Comparison of ENCODE assay signal across 9 cellular contexts in the genomic region with DNA sequence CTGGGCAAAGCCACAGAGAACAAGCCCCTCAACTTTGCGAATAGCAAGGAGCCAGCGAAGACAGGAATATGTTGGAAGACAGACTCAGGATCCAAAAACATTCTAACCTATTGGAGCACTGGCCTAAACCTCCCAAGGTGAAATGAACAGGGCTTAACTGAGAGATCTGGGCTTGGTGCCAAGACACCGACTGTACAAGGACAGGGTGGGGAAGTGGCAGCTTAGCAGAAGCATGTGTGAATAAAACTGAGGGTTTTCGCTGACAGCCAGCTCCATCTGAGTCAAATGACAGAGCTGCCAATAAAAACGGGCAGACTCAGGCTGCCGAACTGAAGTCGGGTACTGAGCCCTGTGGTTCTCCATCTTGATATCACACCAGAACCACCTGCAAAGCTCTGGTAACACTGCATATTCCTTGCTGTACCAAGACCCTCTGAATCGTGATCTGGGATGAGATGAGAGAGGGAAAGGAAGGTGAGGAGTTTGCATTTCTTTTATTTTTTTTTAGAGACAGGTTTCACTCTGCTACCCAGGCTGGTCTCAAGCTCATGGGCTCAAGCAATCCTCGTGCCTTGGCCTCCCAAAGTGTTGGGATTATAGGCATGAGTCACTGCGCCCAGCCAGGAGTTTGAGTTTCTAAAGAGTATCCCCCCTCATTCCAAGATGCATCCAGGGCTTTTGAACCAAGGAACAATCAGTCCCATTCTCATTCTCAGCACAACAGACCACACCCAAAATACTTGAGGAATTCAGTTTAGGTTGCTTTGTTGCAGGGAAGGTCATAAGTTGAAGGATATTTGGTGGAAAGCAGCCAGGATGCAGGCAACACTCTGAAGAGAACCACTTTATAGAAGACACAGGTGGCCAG. TPM values are rescaled to one million over a fixed set of nuclear protein-coding genes. Genes with fewer than 3 reads are reported as not detected.
DNase-seq lines count a peak whose midpoint lies in the region; ATAC-seq, FAIRE-seq and TF ChIP-seq lines count a peak whose summit lies in the region.
"Had no signal": no experiment of that assay in that cellular context is flagged by ENCODE, and none has a peak within 500 bp of the region (broad histone marks: within the 10 kb centered on the region; RNA-seq: fewer than 3 reads in every experiment).

No MANE protein-coding gene starts in this region.

- H3K9me3 Mint-ChIP-seq in dendritic cell treated with granulocyte-macrophage colony-stimulating factor and Interleukin-4, amounts not matched to agents 40 ng/mL and 50 ng/mL, for 4 days = no peaks in the 10 kb centered on the region
- H3K9me3 Mint-ChIP-seq in activated naive CD8-positive, alpha-beta T cell treated with anti-CD3 and anti-CD28 coated beads for 36 hours = no peaks in the 10 kb centered on the region

- H3K27ac Mint-ChIP-seq in dendritic cell treated with granulocyte-macrophage colony-stimulating factor and Interleukin-4, amounts not matched to agents 40 ng/mL and 50 ng/mL, for 4 days = peak overlapping the region; percentile 73
- no peak overlapping the region for H3K27ac Mint-ChIP-seq in activated naive CD8-positive, alpha-beta T cell treated with anti-CD3 and anti-CD28 coated beads for 36 hours

- WGBS in small intestine, 3 donors = 23 to 39% (median 27%) methylated on average over 10 of the region's 10 CpGs

- H3K4me3 Mint-ChIP-seq in dendritic cell treated with granulocyte-macrophage colony-stimulating factor and Interleukin-4, amounts not matched to agents 40 ng/mL and 50 ng/mL, for 4 days = no peak overlapping the region
- no peak overlapping the region for H3K4me3 Mint-ChIP-seq in activated naive CD8-positive, alpha-beta T cell treated with anti-CD3 and anti-CD28 coated beads for 36 hours

- peaks cover 63% of the 10 kb centered on the region for H3K4me1 Mint-ChIP-seq in dendritic cell treated with granulocyte-macrophage colony-stimulating factor and Interleukin-4, amounts not matched to agents 40 ng/mL and 50 ng/mL, for 4 days (ENCODE audit: low read depth)
- H3K4me1 Mint-ChIP-seq in activated naive CD8-positive, alpha-beta T cell treated with anti-CD3 and anti-CD28 coated beads for 36 hours = peaks cover 23% of the 10 kb centered on the region

- no peak for ATAC-seq in HG03469 (IDR thresholded peaks at IDR 0.05; ENCODE audit: unreplicated experiment)

- no peak for TF ChIP-seq POLR2A in uterus (IDR thresholded peaks at IDR 0.05)

- FAIRE-seq in small intestine (lab: Jason Lieb, UNC) = no peak

- H3K27ac ChIP-seq in small intestine (ENCODE audit: low read depth in 1 of 2, low read length in 1 of 2) (no peak overlapping the region), uterus (no peak overlapping the region)

- peaks cover 25% of the 10 kb centered on the region for H3K27me3 Mint-ChIP-seq in dendritic cell treated with granulocyte-macrophage colony-stimulating factor and Interleukin-4, amounts not matched to agents 40 ng/mL and 50 ng/mL, for 4 days
- no peaks in the 10 kb centered on the region for H3K27me3 Mint-ChIP-seq in activated naive CD8-positive, alpha-beta T cell treated with anti-CD3 and anti-CD28 coated beads for 36 hours

- no peaks in the 10 kb centered on the region for H3K36me3 Mint-ChIP-seq in dendritic cell treated with granulocyte-macrophage colony-stimulating factor and Interleukin-4, amounts not matched to agents 40 ng/mL and 50 ng/mL, for 4 days (ENCODE audit: low read depth)
- no peaks in the 10 kb centered on the region for H3K36me3 Mint-ChIP-seq in activated naive CD8-positive, alpha-beta T cell treated with anti-CD3 and anti-CD28 coated beads for 36 hours

- H3K4me1 ChIP-seq in small intestine (ENCODE audit: control insufficient read depth in 2 of 2, insufficient read depth in 1 of 2, low read depth in 1 of 2, low read length in 1 of 2) (no peaks in the 10 kb centered on the region), uterus (no peaks in the 10 kb centered on the region)

- H3K4me3 ChIP-seq in small intestine (ENCODE audit: low read depth in 1 of 2, low read length in 2 of 2) (no peak overlapping the region), uterus (no peak overlapping the region)

- no peaks in the 10 kb centered on the region for H3K27me3 ChIP-seq in small intestine (ENCODE audit: control insufficient read depth in 2 of 2, insufficient read depth in 2 of 2, low read length in 2 of 2)
- no peaks in the 10 kb centered on the region for H3K27me3 ChIP-seq in uterus

- intact Hi-C loops in dendritic cell treated with granulocyte-macrophage colony-stimulating factor and Interleukin-4, amounts not matched to agents 40 ng/mL and 50 ng/mL, for 4 days (cut with micrococcal nuclease) = no loop called here
- intact Hi-C loops in uterus (cut with DNase I; ENCODE audit: low total_unique reads) = no loop called here

- H3K36me3 ChIP-seq in small intestine (ENCODE audit: control insufficient read depth in 2 of 2, insufficient read depth in 2 of 2, low read length in 2 of 2) = no peaks in the 10 kb centered on the region
- no peaks in the 10 kb centered on the region for H3K36me3 ChIP-seq in uterus

- DNase-seq in stimulated activated naive CD4-positive, alpha-beta T cell (lab: John Stamatoyannopoulos, UW) = peak in 5 of 6 experiments; percentile 6 to 62 (median 30)
- DNase-seq in stimulated activated naive CD4-positive, alpha-beta T cell treated with Interleukin-2 at 50 U/mL for 16 hours (lab: John Stamatoyannopoulos, UW) = no peak
- DNase-seq in NCI-H748 (lab: John Stamatoyannopoulos, UW; ENCODE audit: unreplicated experiment) = peak; percentile 73
- peak; percentile 85 for DNase-seq in small intestine
- DNase-seq in activated naive CD8-positive, alpha-beta T cell treated with anti-CD3 and anti-CD28 coated beads for 36 hours = no peak
- DNase-seq in uterus = no peak

- H3K9me3 ChIP-seq in small intestine (ENCODE audit: control insufficient read depth, low read depth) (no peaks in the 10 kb centered on the region), uterus (no peaks in the 10 kb centered on the region)

- TF ChIP-seq CTCF in uterus (IDR thresholded peaks at IDR 0.05) = no peak

RNA-seq across cellular contexts. Expression of a gene that starts 6.0 kb away (rescaled TPM):
- polyA plus RNA-seq in small intestine = 1 to 10 TPM; 5.6 to 8.1 (median 7.6) TPM
- 10 to 100 TPM; 40.8 to 43.6 TPM for total RNA-seq in activated naive CD8-positive, alpha-beta T cell treated with anti-CD3 and anti-CD28 coated beads for 36 hours
- total RNA-seq in uterus = 10 to 100 TPM in 2 of 4 donors, 1 to 10 TPM in 2; 3.5 to 19.0 (median 9.3) TPM

RNA-seq across cellular contexts. Expression of a gene that starts 9.7 kb away (rescaled TPM):
- 1 to 10 TPM; 4.7 to 7.6 (median 5.4) TPM for polyA plus RNA-seq in small intestine
- total RNA-seq in activated naive CD8-positive, alpha-beta T cell treated with anti-CD3 and anti-CD28 coated beads for 36 hours = 10 to 100 TPM; 13.5 to 15.5 TPM
- 10 to 100 TPM in 2 of 4 donors, 1 to 10 TPM in 2; 3.2 to 68.1 (median 8.9) TPM for total RNA-seq in uterus

RNA-seq across cellular contexts. Expression of a gene that starts 27.0 kb away (rescaled TPM):
- polyA plus RNA-seq in small intestine = 1 to 10 TPM; 2.2 to 7.4 (median 2.7) TPM
- under 1 TPM; 0.24 to 0.62 TPM for total RNA-seq in activated naive CD8-positive, alpha-beta T cell treated with anti-CD3 and anti-CD28 coated beads for 36 hours
- 10 to 100 TPM in 1 of 4 donors, 1 to 10 TPM in 3; 2.4 to 43.8 (median 6.6) TPM for total RNA-seq in uterus

RNA-seq across cellular contexts. Expression of a gene that starts 30.9 kb away (rescaled TPM):
- polyA plus RNA-seq in small intestine = under 1 TPM in 1 of 3 donors, not detected in 2; 0.04 TPM
- total RNA-seq in activated naive CD8-positive, alpha-beta T cell treated with anti-CD3 and anti-CD28 coated beads for 36 hours = not detected
- under 1 TPM in 2 of 4 donors, not detected in 2; 0.28 to 0.52 TPM for total RNA-seq in uterus

RNA-seq across cellular contexts. Expression of a gene that starts 37.1 kb away (rescaled TPM):
- over 10,000 TPM in 2 of 3 donors, 1,000 to 10,000 TPM in 1; 4,043 to 32,483 (median 28,942) TPM for polyA plus RNA-seq in small intestine
- not detected for total RNA-seq in activated naive CD8-positive, alpha-beta T cell treated with anti-CD3 and anti-CD28 coated beads for 36 hours
- total RNA-seq in uterus = 1 to 10 TPM in 1 of 4 donors, not detected in 3; 1.8 TPM
- total RNA-seq: T-helper 2 cell treated with Interferon-gamma antibody and Interleukin-4, amounts not matched to agents 100 ng/mL and 5 ng/mL, for 36 hours had no signal

Comparison
In these comparisons a context has a peak if more than half of its experiments do, and no peak if none do; other contexts are left out.
1. DNase-seq: peak in stimulated activated naive CD4-positive, alpha-beta T cell (5 of 6), NCI-H748 (single experiment) and small intestine (single experiment); none in stimulated activated naive CD4-positive, alpha-beta T cell treated with Interleukin-2 at 50 U/mL for 16 hours (single experiment), activated naive CD8-positive, alpha-beta T cell treated with anti-CD3 and anti-CD28 coated beads for 36 hours (single experiment) and uterus (0 of 2).